In genomic region chr10:21526184-21526951, GRCh38 we compare ENCODE assay signal across 1 cellular context.
A peak's percentile ranks its signal among the peaks of the same experiment; 100 is the strongest.
TF ChIP-seq lines count a peak whose summit lies in the region.

No MANE protein-coding gene starts in this region.

TF ChIP-seq in HepG2, 621 proteins besides CTCF, POLR2A, EP300 and RAD21 (continued from another document and continues in another):
- no peak for TF ChIP-seq STAT6 (CRISPR knock-in tag; IDR thresholded peaks at IDR 0.05; ENCODE audit: borderline replicate concordance)
- TF ChIP-seq NFATC3 (CRISPR knock-in tag; IDR thresholded peaks at IDR 0.05) = no peak
- no peak for TF ChIP-seq ZNF280B (CRISPR knock-in tag; IDR thresholded peaks at IDR 0.05; ENCODE audit: borderline replicate concordance)
- no peak for TF ChIP-seq SMAD9 (CRISPR knock-in tag; IDR thresholded peaks at IDR 0.05)
- TF ChIP-seq ETV6 (CRISPR knock-in tag; conservative IDR thresholded peaks at IDR 0.05) = no peak
- TF ChIP-seq NFIB (CRISPR knock-in tag; IDR thresholded peaks at IDR 0.05; ENCODE audit: borderline replicate concordance) = no peak
- TF ChIP-seq GTF2F1 (IDR thresholded peaks at IDR 0.05; ENCODE audit: low read length) = no peak
- TF ChIP-seq BHLHE40 (IDR thresholded peaks at IDR 0.05; ENCODE audit: low read length) = no peak
- TF ChIP-seq, protein P1, sequence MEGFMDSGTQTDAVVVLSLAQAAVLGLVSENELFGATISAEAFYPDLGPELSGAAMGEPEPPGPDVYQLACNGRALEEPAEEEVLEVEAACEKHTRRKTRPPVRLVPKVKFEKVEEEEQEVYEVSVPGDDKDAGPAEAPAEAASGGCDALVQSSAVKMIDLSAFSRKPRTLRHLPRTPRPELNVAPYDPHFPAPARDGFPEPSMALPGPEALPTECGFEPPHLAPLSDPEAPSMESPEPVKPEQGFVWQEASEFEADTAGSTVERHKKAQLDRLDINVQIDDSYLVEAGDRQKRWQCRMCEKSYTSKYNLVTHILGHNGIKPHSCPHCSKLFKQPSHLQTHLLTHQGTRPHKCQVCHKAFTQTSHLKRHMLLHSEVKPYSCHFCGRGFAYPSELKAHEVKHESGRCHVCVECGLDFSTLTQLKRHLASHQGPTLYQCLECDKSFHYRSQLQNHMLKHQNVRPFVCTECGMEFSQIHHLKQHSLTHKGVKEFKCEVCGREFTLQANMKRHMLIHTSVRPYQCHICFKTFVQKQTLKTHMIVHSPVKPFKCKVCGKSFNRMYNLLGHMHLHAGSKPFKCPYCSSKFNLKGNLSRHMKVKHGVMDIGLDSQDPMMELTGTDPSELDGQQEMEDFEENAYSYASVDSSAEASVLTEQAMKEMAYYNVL (CRISPR knock-in tag; IDR thresholded peaks at IDR 0.05; ENCODE audit: borderline replicate concordance) = no peak; the same call in 1 of the 2 replicates
- TF ChIP-seq RFXAP (CRISPR knock-in tag; IDR thresholded peaks at IDR 0.05; ENCODE audit: borderline replicate concordance) = no peak
- TF ChIP-seq, protein P2, sequence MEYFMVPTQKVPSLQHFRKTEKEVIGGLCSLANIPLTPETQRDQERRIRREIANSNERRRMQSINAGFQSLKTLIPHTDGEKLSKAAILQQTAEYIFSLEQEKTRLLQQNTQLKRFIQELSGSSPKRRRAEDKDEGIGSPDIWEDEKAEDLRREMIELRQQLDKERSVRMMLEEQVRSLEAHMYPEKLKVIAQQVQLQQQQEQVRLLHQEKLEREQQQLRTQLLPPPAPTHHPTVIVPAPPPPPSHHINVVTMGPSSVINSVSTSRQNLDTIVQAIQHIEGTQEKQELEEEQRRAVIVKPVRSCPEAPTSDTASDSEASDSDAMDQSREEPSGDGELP (IDR thresholded peaks at IDR 0.05; ENCODE audit: borderline replicate concordance, low read depth) = no peak
- TF ChIP-seq ZNF883 (CRISPR knock-in tag; IDR thresholded peaks at IDR 0.05; ENCODE audit: not compliant biosample characterization) = no peak
- TF ChIP-seq HMGXB4 (CRISPR knock-in tag; IDR thresholded peaks at IDR 0.05; ENCODE audit: borderline replicate concordance in 1 of 2, low read depth in 1 of 2) = peak in 1 of 2 experiments; percentile 8; a peak in 3 of 4 replicates
- TF ChIP-seq HNF4A (CRISPR knock-in tag; IDR thresholded peaks at IDR 0.05) = no peak
- TF ChIP-seq ZNF614 (CRISPR knock-in tag; IDR thresholded peaks at IDR 0.05; ENCODE audit: borderline replicate concordance) = no peak; the same call in 1 of the 2 replicates
- no peak for TF ChIP-seq MTA3 (CRISPR knock-in tag; IDR thresholded peaks at IDR 0.05)
- no peak for TF ChIP-seq NR2C2 (CRISPR knock-in tag; IDR thresholded peaks at IDR 0.05; ENCODE audit: borderline replicate concordance)
- TF ChIP-seq, protein P3, sequence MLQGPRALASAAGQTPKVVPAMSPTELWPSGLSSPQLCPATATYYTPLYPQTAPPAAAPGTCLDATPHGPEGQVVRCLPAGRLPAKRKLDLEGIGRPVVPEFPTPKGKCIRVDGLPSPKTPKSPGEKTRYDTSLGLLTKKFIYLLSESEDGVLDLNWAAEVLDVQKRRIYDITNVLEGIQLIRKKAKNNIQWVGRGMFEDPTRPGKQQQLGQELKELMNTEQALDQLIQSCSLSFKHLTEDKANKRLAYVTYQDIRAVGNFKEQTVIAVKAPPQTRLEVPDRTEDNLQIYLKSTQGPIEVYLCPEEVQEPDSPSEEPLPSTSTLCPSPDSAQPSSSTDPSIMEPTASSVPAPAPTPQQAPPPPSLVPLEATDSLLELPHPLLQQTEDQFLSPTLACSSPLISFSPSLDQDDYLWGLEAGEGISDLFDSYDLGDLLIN (CRISPR knock-in tag; IDR thresholded peaks at IDR 0.05; ENCODE audit: borderline replicate concordance) = no peak
- peak; percentile 5; the same call in 1 of the 2 replicates for TF ChIP-seq SNAI1 (CRISPR knock-in tag; IDR thresholded peaks at IDR 0.05; ENCODE audit: borderline replicate concordance)
- TF ChIP-seq NR0B2 (CRISPR knock-in tag; IDR thresholded peaks at IDR 0.05) = no peak
- no peak for TF ChIP-seq SCMH1 (CRISPR knock-in tag; IDR thresholded peaks at IDR 0.05; ENCODE audit: borderline replicate concordance)
- no peak; the same call in 1 of the 2 replicates for TF ChIP-seq ZSCAN31 (CRISPR knock-in tag; IDR thresholded peaks at IDR 0.05; ENCODE audit: low read depth)
- no peak for TF ChIP-seq ZNF512 (CRISPR knock-in tag; IDR thresholded peaks at IDR 0.05)
- TF ChIP-seq, protein P4, sequence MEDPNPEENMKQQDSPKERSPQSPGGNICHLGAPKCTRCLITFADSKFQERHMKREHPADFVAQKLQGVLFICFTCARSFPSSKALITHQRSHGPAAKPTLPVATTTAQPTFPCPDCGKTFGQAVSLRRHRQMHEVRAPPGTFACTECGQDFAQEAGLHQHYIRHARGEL (CRISPR knock-in tag; IDR thresholded peaks at IDR 0.05) = no peak
- no peak for TF ChIP-seq CCAR2 (optimal IDR thresholded peaks at IDR 0.05; ENCODE audit: low read depth, low read length)
- TF ChIP-seq, protein P5, sequence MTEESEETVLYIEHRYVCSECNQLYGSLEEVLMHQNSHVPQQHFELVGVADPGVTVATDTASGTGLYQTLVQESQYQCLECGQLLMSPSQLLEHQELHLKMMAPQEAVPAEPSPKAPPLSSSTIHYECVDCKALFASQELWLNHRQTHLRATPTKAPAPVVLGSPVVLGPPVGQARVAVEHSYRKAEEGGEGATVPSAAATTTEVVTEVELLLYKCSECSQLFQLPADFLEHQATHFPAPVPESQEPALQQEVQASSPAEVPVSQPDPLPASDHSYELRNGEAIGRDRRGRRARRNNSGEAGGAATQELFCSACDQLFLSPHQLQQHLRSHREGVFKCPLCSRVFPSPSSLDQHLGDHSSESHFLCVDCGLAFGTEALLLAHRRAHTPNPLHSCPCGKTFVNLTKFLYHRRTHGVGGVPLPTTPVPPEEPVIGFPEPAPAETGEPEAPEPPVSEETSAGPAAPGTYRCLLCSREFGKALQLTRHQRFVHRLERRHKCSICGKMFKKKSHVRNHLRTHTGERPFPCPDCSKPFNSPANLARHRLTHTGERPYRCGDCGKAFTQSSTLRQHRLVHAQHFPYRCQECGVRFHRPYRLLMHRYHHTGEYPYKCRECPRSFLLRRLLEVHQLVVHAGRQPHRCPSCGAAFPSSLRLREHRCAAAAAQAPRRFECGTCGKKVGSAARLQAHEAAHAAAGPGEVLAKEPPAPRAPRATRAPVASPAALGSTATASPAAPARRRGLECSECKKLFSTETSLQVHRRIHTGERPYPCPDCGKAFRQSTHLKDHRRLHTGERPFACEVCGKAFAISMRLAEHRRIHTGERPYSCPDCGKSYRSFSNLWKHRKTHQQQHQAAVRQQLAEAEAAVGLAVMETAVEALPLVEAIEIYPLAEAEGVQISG (CRISPR knock-in tag; IDR thresholded peaks at IDR 0.05) = peak; percentile 38
- TF ChIP-seq TBX2 (CRISPR knock-in tag; IDR thresholded peaks at IDR 0.05; ENCODE audit: borderline replicate concordance) = peak; percentile 53; the same call in 1 of the 2 replicates
- TF ChIP-seq BRD4 (CRISPR knock-in tag; IDR thresholded peaks at IDR 0.05) = no peak
- peak; percentile 29; the same call in 1 of the 2 replicates for TF ChIP-seq FLYWCH1 (CRISPR knock-in tag; IDR thresholded peaks at IDR 0.05)
- TF ChIP-seq TRIM22 (IDR thresholded peaks at IDR 0.05) = no peak
- peak; percentile 24; the same call in 1 of the 2 replicates for TF ChIP-seq NFYC (CRISPR knock-in tag; IDR thresholded peaks at IDR 0.05)
- TF ChIP-seq, protein P6, sequence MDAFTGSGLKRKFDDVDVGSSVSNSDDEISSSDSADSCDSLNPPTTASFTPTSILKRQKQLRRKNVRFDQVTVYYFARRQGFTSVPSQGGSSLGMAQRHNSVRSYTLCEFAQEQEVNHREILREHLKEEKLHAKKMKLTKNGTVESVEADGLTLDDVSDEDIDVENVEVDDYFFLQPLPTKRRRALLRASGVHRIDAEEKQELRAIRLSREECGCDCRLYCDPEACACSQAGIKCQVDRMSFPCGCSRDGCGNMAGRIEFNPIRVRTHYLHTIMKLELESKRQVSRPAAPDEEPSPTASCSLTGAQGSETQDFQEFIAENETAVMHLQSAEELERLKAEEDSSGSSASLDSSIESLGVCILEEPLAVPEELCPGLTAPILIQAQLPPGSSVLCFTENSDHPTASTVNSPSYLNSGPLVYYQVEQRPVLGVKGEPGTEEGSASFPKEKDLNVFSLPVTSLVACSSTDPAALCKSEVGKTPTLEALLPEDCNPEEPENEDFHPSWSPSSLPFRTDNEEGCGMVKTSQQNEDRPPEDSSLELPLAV (CRISPR knock-in tag; conservative IDR thresholded peaks at IDR 0.05; ENCODE audit: low read depth) = no peak
- no peak; the same call in 1 of the 2 replicates for TF ChIP-seq ARHGAP35 (CRISPR knock-in tag; IDR thresholded peaks at IDR 0.05; ENCODE audit: borderline replicate concordance)
- no peak for TF ChIP-seq ZBTB21 (CRISPR knock-in tag; IDR thresholded peaks at IDR 0.05)
- TF ChIP-seq MXD1 (CRISPR knock-in tag; IDR thresholded peaks at IDR 0.05) = peak; percentile 64; the same call in 1 of the 2 replicates
- TF ChIP-seq SAP130 (CRISPR knock-in tag; IDR thresholded peaks at IDR 0.05; ENCODE audit: low read depth) = peak; percentile 18
- TF ChIP-seq SATB2 (CRISPR knock-in tag; IDR thresholded peaks at IDR 0.05) = 0 out of 2 replicates have a peak, but pooled peaks have one; percentile 12
- TF ChIP-seq MEF2D (CRISPR knock-in tag; IDR thresholded peaks at IDR 0.05) = 0 out of 2 replicates have a peak, but pooled peaks have one; percentile 11
- 0 out of 2 replicates have a peak, but pooled peaks have one; percentile 24 for TF ChIP-seq PPARG (CRISPR knock-in tag; conservative IDR thresholded peaks at IDR 0.05)
- TF ChIP-seq CENPT (CRISPR knock-in tag; IDR thresholded peaks at IDR 0.05; ENCODE audit: low read depth) = no peak
- 0 out of 2 replicates have a peak, but pooled peaks have one; percentile 69 for TF ChIP-seq PRMT3 (CRISPR knock-in tag; IDR thresholded peaks at IDR 0.05; ENCODE audit: borderline replicate concordance, low read depth)
